Comparison of ENCODE assay signal across 8 cellular contexts in genomic region chr17:18712354-18712999, GRCh38. TPM values are rescaled to one million over a fixed set of nuclear protein-coding genes. Genes with fewer than 3 reads are reported as not detected.
DNase-seq lines count a peak whose midpoint lies in the region; ATAC-seq and TF ChIP-seq lines count a peak whose summit lies in the region.
"Not testable (repeated sequence)": the region's sequence is repeated elsewhere in the genome, so short reads cannot be mapped to it uniquely, and the experiment has no call there.

No MANE protein-coding gene starts in this region.

- H3K4me3 ChIP-seq in OCI-LY3 (ENCODE audit: low read length); body of pancreas; neuronal stem cell (ENCODE audit: low read length in 2 of 2): not testable (repeated sequence)

- not testable (repeated sequence) for H3K9me3 Mint-ChIP-seq in CD4-positive, alpha-beta T cell; activated CD4-positive, alpha-beta T cell treated with anti-CD3 and anti-CD28 coated beads, Interleukin-2, amount 10 ng/mL, durations not matched to agents 24 days and 14 days

- peak; percentile 58 for TF ChIP-seq CTCF in CD4-positive, alpha-beta T cell (IDR thresholded peaks at IDR 0.05)
- 0 out of 2 replicates have a peak, but pooled peaks have one; percentile 8 for TF ChIP-seq CTCF in OCI-LY3 (IDR thresholded peaks at IDR 0.05; ENCODE audit: low read depth, low read length)
- peak in 6 of 7 experiments; percentile 48 to 61 (median 54) for TF ChIP-seq CTCF in body of pancreas (IDR thresholded peaks at IDR 0.05)

- not testable (repeated sequence) for H2AK5ac ChIP-seq in neuronal stem cell (ENCODE audit: low read depth, low read length)

- 4 to 6% methylated on average over 5 to 7 of the region's 7 CpGs for WGBS in body of pancreas, 2 donors
- no CpG with 5 or more reads among the region's 7 CpGs for WGBS in neuronal stem cell (ENCODE audit: extremely low coverage in 2 of 2, insufficient read length in 2 of 2, insufficient replicate concordance in 1 of 2), 2 donors

- H4K20me1 ChIP-seq in OCI-LY3 (ENCODE audit: insufficient read depth, low read length) = not testable (repeated sequence)

- not testable (repeated sequence) for TF ChIP-seq POLR2A in body of pancreas (IDR thresholded peaks at IDR 0.05)

- not testable (repeated sequence) for H3K27me3 Mint-ChIP-seq in CD4-positive, alpha-beta T cell
- peaks cover 11% of the 10 kb centered on the region for H3K27me3 Mint-ChIP-seq in activated CD4-positive, alpha-beta T cell treated with anti-CD3 and anti-CD28 coated beads, Interleukin-2, amount 10 ng/mL, durations not matched to agents 24 days and 14 days

- peak; percentile 39 to 64 (median 52) for DNase-seq in CD4-positive, alpha-beta T cell
- peak in 53 of 76 experiments; percentile 2 to 65 (median 31) for DNase-seq in HUDEP-2 (lab: John Stamatoyannopoulos, UW; ENCODE audit: unreplicated experiment in 76 of 76)
- peak; percentile 88 for DNase-seq in activated CD4-positive, alpha-beta T cell treated with anti-CD3 and anti-CD28 coated beads, Interleukin-2, amount 10 ng/mL, durations not matched to agents 24 days and 14 days
- peak; percentile 72 to 83 (median 75) for DNase-seq in body of pancreas
- DNase-seq in Right ventricle myocardium superior = peak; percentile 77
- DNase-seq in neuronal stem cell (ENCODE audit: low spot score) = peak; percentile 20
- DNase-seq in stimulated activated CD8-positive, alpha-beta memory T cell treated with anti-CD3 and anti-CD28 coated beads, Interleukin-4, amount 100 ng/mL, for 4 hours (ENCODE audit: low read depth in 2 of 2, low spot score in 1 of 2) = peak; percentile 13 to 35

- H3K4me2 ChIP-seq in OCI-LY3 (ENCODE audit: low read length); neuronal stem cell (ENCODE audit: insufficient read depth, low read length, poor library complexity, severe bottlenecking): not testable (repeated sequence)

- not testable (repeated sequence) for H3K14ac ChIP-seq in neuronal stem cell (ENCODE audit: low read length)

- not testable (repeated sequence) for H3K18ac ChIP-seq in neuronal stem cell (ENCODE audit: low read length)

- not testable (repeated sequence) for H3K27me3 ChIP-seq in CD4-positive, alpha-beta T cell (ENCODE audit: control insufficient read depth, insufficient read depth, low read length); OCI-LY3 (ENCODE audit: low read depth, low read length); body of pancreas; neuronal stem cell (ENCODE audit: control insufficient read depth in 3 of 3, insufficient read depth in 3 of 3, low read depth in 1 of 3, low read length in 3 of 3)

- not testable (repeated sequence) for H3K4ac ChIP-seq in neuronal stem cell (ENCODE audit: low read length)

- H3K79me2 ChIP-seq in OCI-LY3 (ENCODE audit: low read length) = not testable (repeated sequence)

- CTCF ChIA-PET in CD4-positive, alpha-beta T cell (lab: Charles Lee) = not testable (repeated sequence)

- not testable (repeated sequence) for H3K4me3 Mint-ChIP-seq in CD4-positive, alpha-beta T cell; activated CD4-positive, alpha-beta T cell treated with anti-CD3 and anti-CD28 coated beads, Interleukin-2, amount 10 ng/mL, durations not matched to agents 24 days and 14 days

- not testable (repeated sequence) for H3K9ac ChIP-seq in OCI-LY3 (ENCODE audit: low read length); neuronal stem cell (ENCODE audit: low read depth, low read length, poor library complexity)

- not testable (repeated sequence) for H3K9me3 ChIP-seq in CD4-positive, alpha-beta T cell (ENCODE audit: control insufficient read depth, low read length); OCI-LY3 (ENCODE audit: insufficient read depth, low read length); body of pancreas; neuronal stem cell (replicated peaks in 1 of 2; ENCODE audit: control insufficient read depth in 2 of 2, insufficient read depth in 1 of 2, low read depth in 1 of 2, low read length in 2 of 2)

- POLR2A ChIA-PET in CD4-positive, alpha-beta T cell (lab: Charles Lee) = not testable (repeated sequence)

- intact Hi-C loops in CD4-positive, alpha-beta T cell (cut with DNase I, micrococcal nuclease); activated CD4-positive, alpha-beta T cell treated with anti-CD3 and anti-CD28 coated beads, Interleukin-2, amount 10 ng/mL, durations not matched to agents 24 days and 14 days (cut with micrococcal nuclease); body of pancreas (cut with DNase I); Right ventricle myocardium superior (cut with DNase I): not testable (repeated sequence)

- not testable (repeated sequence) for H3K27ac ChIP-seq in CD4-positive, alpha-beta T cell (ENCODE audit: low read depth, low read length); OCI-LY3 (ENCODE audit: low read length); body of pancreas; neuronal stem cell (replicated peaks; ENCODE audit: low read length)

- H3K36me3 Mint-ChIP-seq in CD4-positive, alpha-beta T cell (ENCODE audit: low read depth); activated CD4-positive, alpha-beta T cell treated with anti-CD3 and anti-CD28 coated beads, Interleukin-2, amount 10 ng/mL, durations not matched to agents 24 days and 14 days (ENCODE audit: low read depth): not testable (repeated sequence)

- not testable (repeated sequence) for H2AFZ ChIP-seq in OCI-LY3 (ENCODE audit: low read depth, low read length)
- H2AFZ ChIP-seq in neuronal stem cell (ENCODE audit: low read length) = peak overlapping the region; percentile 40

- H2BK15ac ChIP-seq in neuronal stem cell (ENCODE audit: low read length) = not testable (repeated sequence)

- not testable (repeated sequence) for H2BK5ac ChIP-seq in neuronal stem cell (ENCODE audit: low read length)

- not testable (repeated sequence) for H3K36me3 ChIP-seq in OCI-LY3 (replicated peaks; ENCODE audit: low read depth, low read length); body of pancreas (replicated peaks in 1 of 2; ENCODE audit: insufficient read depth in 1 of 2, low read depth in 2 of 2); neuronal stem cell (replicated peaks in 1 of 2; ENCODE audit: control insufficient read depth in 2 of 2, insufficient read depth in 2 of 2, low read length in 2 of 2)

- H3K79me1 ChIP-seq in neuronal stem cell (ENCODE audit: low read depth, low read length) = not testable (repeated sequence)

- not testable (repeated sequence) for H4K91ac ChIP-seq in neuronal stem cell (ENCODE audit: low read depth, low read length, poor library complexity)

- H2BK12ac ChIP-seq in neuronal stem cell (ENCODE audit: low read length) = not testable (repeated sequence)

- peak; percentile 83 for ATAC-seq in CD4-positive, alpha-beta T cell (ENCODE audit: poor library complexity)
- ATAC-seq in body of pancreas (peak; percentile 86), Right ventricle myocardium superior (ENCODE audit: poor library complexity) (peak; percentile 87)

- H3K4me1 ChIP-seq in OCI-LY3 (ENCODE audit: low read length); body of pancreas; neuronal stem cell (ENCODE audit: control insufficient read depth in 2 of 2, insufficient read depth in 1 of 2, low read depth in 1 of 2, low read length in 2 of 2): not testable (repeated sequence)

- not testable (repeated sequence) for H3K27ac Mint-ChIP-seq in CD4-positive, alpha-beta T cell; activated CD4-positive, alpha-beta T cell treated with anti-CD3 and anti-CD28 coated beads, Interleukin-2, amount 10 ng/mL, durations not matched to agents 24 days and 14 days

- H3K23ac ChIP-seq in neuronal stem cell (ENCODE audit: low read depth, low read length, poor library complexity) = not testable (repeated sequence)

- not testable (repeated sequence) for H2BK120ac ChIP-seq in neuronal stem cell (ENCODE audit: low read depth, low read length)

- not testable (repeated sequence) for H4K8ac ChIP-seq in neuronal stem cell (ENCODE audit: low read depth, low read length)

- not testable (repeated sequence) for H3K4me1 Mint-ChIP-seq in CD4-positive, alpha-beta T cell (ENCODE audit: low read depth); activated CD4-positive, alpha-beta T cell treated with anti-CD3 and anti-CD28 coated beads, Interleukin-2, amount 10 ng/mL, durations not matched to agents 24 days and 14 days

RNA-seq across cellular contexts. Expression of gene FOXO3B, which starts 30.4 kb away (rescaled TPM):
- 1 to 10 TPM; 3.2 to 3.6 TPM for total RNA-seq in CD4-positive, alpha-beta T cell
- total RNA-seq in activated CD4-positive, alpha-beta T cell treated with anti-CD3 and anti-CD28 coated beads, Interleukin-2, amount 10 ng/mL, durations not matched to agents 24 days and 14 days = 6.0 and 6.4 TPM in 2 replicates
- total RNA-seq in body of pancreas (10 to 100 TPM in 1 of 2 donors, 1 to 10 TPM in 1; 4.9 to 10.2 TPM), Right ventricle myocardium superior (0.91 TPM)
- 11.0 TPM for polyA plus RNA-seq in neuronal stem cell (2013, experiment 1 of 2)
- polyA plus RNA-seq in neuronal stem cell (2013, experiment 2 of 2) = 11.2 TPM

RNA-seq across cellular contexts. Expression of gene FBXW10, which starts 31.4 kb away (rescaled TPM):
- total RNA-seq in CD4-positive, alpha-beta T cell = not detected
- 0.09 TPM in 2 replicates for total RNA-seq in activated CD4-positive, alpha-beta T cell treated with anti-CD3 and anti-CD28 coated beads, Interleukin-2, amount 10 ng/mL, durations not matched to agents 24 days and 14 days
- total RNA-seq in body of pancreas = not detected
- 0.24 TPM for total RNA-seq in Right ventricle myocardium superior
- polyA plus RNA-seq in neuronal stem cell (2013, experiment 1 of 2) = 0.15 TPM
- polyA plus RNA-seq in neuronal stem cell (2013, experiment 2 of 2) = 0.06 TPM

Comparison
In these comparisons a context has a peak if more than half of its experiments do, and no peak if none do; other contexts are left out.
1. DNase-seq: peak in every context shown above with its lines; median percentile 88 in activated CD4-positive, alpha-beta T cell treated with anti-CD3 and anti-CD28 coated beads, Interleukin-2, amount 10 ng/mL, durations not matched to agents 24 days and 14 days; 77 in Right ventricle myocardium superior; 75 in body of pancreas; 52 in CD4-positive, alpha-beta T cell; 31 in HUDEP-2; 24 in stimulated activated CD8-positive, alpha-beta memory T cell treated with anti-CD3 and anti-CD28 coated beads, Interleukin-4, amount 100 ng/mL, for 4 hours; 20 in neuronal stem cell.
2. CTCF ChIP-seq: peak in every context shown above with its lines; median percentile 58 in CD4-positive, alpha-beta T cell; 54 in body of pancreas; 8 in OCI-LY3.